In genomic region chr12:72368298-72368697, GRCh38 we compare ENCODE assay signal across 17 cellular contexts.
DNase-seq lines count a peak whose midpoint lies in the region; ATAC-seq, FAIRE-seq and TF ChIP-seq lines count a peak whose summit lies in the region.
"Had no signal": no experiment of that assay in that cellular context is flagged by ENCODE, and none has a peak within 500 bp of the region (broad histone marks: within the 10 kb centered on the region; RNA-seq: fewer than 3 reads in every experiment).

No MANE protein-coding gene starts in this region.

- H3K27me3 ChIP-seq in pancreas = no peaks in the 10 kb centered on the region
- H3K27me3 ChIP-seq: BLaER1 treated with 17β-estradiol and CSF1 and Interleukin-3, amounts not matched to agents 10 nM and 100 nM had no signal

- no peaks in the 10 kb centered on the region for H3K36me3 ChIP-seq in pancreas
- H3K36me3 ChIP-seq: BLaER1 treated with 17β-estradiol and CSF1 and Interleukin-3, amounts not matched to agents 10 nM and 100 nM; HAP-1 had no signal

- H3K4me3 ChIP-seq in astrocyte of the spinal cord (ENCODE audit: low read depth, low read length) = no peak overlapping the region
- H3K4me3 ChIP-seq in pancreas = no peak overlapping the region
- H3K4me3 ChIP-seq: BLaER1 treated with 17β-estradiol and CSF1 and Interleukin-3, amounts not matched to agents 10 nM and 100 nM; HAP-1 had no signal

- TF ChIP-seq CTCF in astrocyte of the spinal cord (IDR thresholded peaks at IDR 0.05; ENCODE audit: low read depth, low read length) = no peak
- no peak for TF ChIP-seq CTCF in pancreas (IDR thresholded peaks at IDR 0.05)

- 59 to 68% methylated on average over 1 of the region's 1 CpG for WGBS in pancreas, 2 donors

- in situ Hi-C loops in astrocyte of the spinal cord (cut with HindIII; ENCODE audit: low sequenced_read_pairs) = no loop called here

- H3K4me1 ChIP-seq in pancreas = peaks cover 3 to 23% (median 13%) of the 10 kb centered on the region in 3 donors
- H3K4me1 ChIP-seq: HAP-1 had no signal

- H3K9me3 ChIP-seq in pancreas = no peaks in the 10 kb centered on the region
- H3K9me3 ChIP-seq: BLaER1 treated with 17β-estradiol and CSF1 and Interleukin-3, amounts not matched to agents 10 nM and 100 nM; HAP-1 had no signal

- no peak for FAIRE-seq in pancreas (lab: Jason Lieb, UNC)
- FAIRE-seq: D721Med, GM19239, H1 had no signal

- peak; percentile 31 to 61 (median 48) for ATAC-seq in pancreas

- intact Hi-C loops in pancreas (cut with DNase I) = no loop called here

- DNase-seq in COLO829 (ENCODE audit: low spot score) = peak; percentile 6
- DNase-seq in DMS53 treated with DMSO at 0.1 percent for 48 hours (lab: John Stamatoyannopoulos, UW; ENCODE audit: unreplicated experiment) = peak; percentile 43
- DNase-seq in astrocyte of the spinal cord (ENCODE audit: low read depth, low spot score) = peak; percentile 10
- DNase-seq in pancreas = no peak
- no peak for DNase-seq in LoVo (ENCODE audit: low spot score)
- no peak for DNase-seq in epidermal melanocyte (ENCODE audit: insufficient read length, low spot score)
- DNase-seq in A172 (ENCODE audit: low spot score) = no peak
- DNase-seq: 8988T; ACHN; CD4-positive, CD25-positive, alpha-beta regulatory T cell; DMS153; GF-D8 had no signal

- H3K27ac ChIP-seq in pancreas = peak overlapping the region in 2 of 4 donors; percentile 66 to 74
- H3K27ac ChIP-seq: BLaER1 treated with 17β-estradiol and CSF1 and Interleukin-3, amounts not matched to agents 10 nM and 100 nM had no signal

Comparison
In these comparisons a context has a peak if more than half of its experiments do, and no peak if none do; other contexts are left out.
1. DNase-seq: peak in COLO829 (single experiment), DMS53 treated with DMSO at 0.1 percent for 48 hours (single experiment) and astrocyte of the spinal cord (single experiment); none in pancreas (0 of 6), LoVo (single experiment), epidermal melanocyte (single experiment) and A172 (single experiment).